ENCODE assay signal across 19 cellular contexts in the genomic region with DNA sequence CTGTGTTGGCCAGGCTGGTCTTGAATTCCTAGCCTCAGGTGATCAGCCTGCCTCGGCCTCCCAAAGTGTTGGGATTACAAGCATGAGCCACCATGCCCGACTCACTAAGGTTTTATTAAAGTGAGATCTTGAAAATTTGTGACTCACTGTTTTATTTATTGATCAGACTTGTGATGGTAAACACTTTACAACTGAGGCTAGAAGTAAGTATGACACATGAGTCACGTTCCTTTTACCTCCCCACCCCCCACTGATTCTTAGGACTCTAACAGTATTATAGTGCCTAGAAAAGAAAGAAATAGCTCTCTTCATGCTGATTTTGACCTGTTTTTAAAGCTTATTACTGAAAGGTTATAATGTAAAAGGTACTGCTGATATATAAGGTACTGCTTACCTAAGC.
"Had no signal": no experiment of that assay in that cellular context is flagged by ENCODE, and none has a peak within 500 bp of the region (broad histone marks: within the 10 kb centered on the region; RNA-seq: fewer than 3 reads in every experiment).

No MANE protein-coding gene starts in this region.

- H3K27ac ChIP-seq: pancreas, stomach had no signal

- H3K27ac Mint-ChIP-seq: activated B cell treated with CpG ODN at 0.5 μM for 24 hours; activated CD4-positive, alpha-beta memory T cell treated with anti-CD3 and anti-CD28 coated beads, Interleukin-2, amount 10 ng/mL, durations not matched to agents 7 days and 5 days; activated CD8-positive, alpha-beta memory T cell treated with anti-CD3 and anti-CD28 coated beads, Interleukin-2, amount 10 ng/mL, durations not matched to agents 7 days and 5 days; activated naive CD8-positive, alpha-beta T cell treated with anti-CD3 and anti-CD28 coated beads for 36 hours; activated T-helper 17 cell treated with anti-CD3 and anti-CD28 coated beads, Interleukin-2, amount 50 U/mL, for 72 hours; natural killer cell; type B pancreatic cell had no signal

- H3K9me3 ChIP-seq: pancreas, stomach had no signal

- DNase-seq: activated B cell treated with CpG ODN at 0.5 μM for 24 hours; activated CD4-positive, alpha-beta memory T cell treated with anti-CD3 and anti-CD28 coated beads, Interleukin-2, amount 10 ng/mL, durations not matched to agents 7 days and 5 days; activated CD4-positive, alpha-beta T cell treated with anti-CD3 and anti-CD28 coated beads for 4 hours; activated CD8-positive, alpha-beta memory T cell treated with anti-CD3 and anti-CD28 coated beads, Interleukin-2, amount 10 ng/mL, durations not matched to agents 7 days and 5 days; activated naive CD4-positive, alpha-beta T cell; activated naive CD8-positive, alpha-beta T cell treated with anti-CD3 and anti-CD28 coated beads for 36 hours; amniotic stem cell; dermis blood vessel endothelial cell; effector memory CD4-positive, alpha-beta T cell; foreskin melanocyte; hypothalamus; natural killer cell; pancreas; stimulated activated CD4-positive, alpha-beta T cell treated with anti-CD3 and anti-CD28 coated beads, Interleukin-4, amount 100 ng/mL, for 1 hour; stomach had no signal

- H3K27me3 Mint-ChIP-seq: activated B cell treated with CpG ODN at 0.5 μM for 24 hours; activated CD4-positive, alpha-beta memory T cell treated with anti-CD3 and anti-CD28 coated beads, Interleukin-2, amount 10 ng/mL, durations not matched to agents 7 days and 5 days; activated CD8-positive, alpha-beta memory T cell treated with anti-CD3 and anti-CD28 coated beads, Interleukin-2, amount 10 ng/mL, durations not matched to agents 7 days and 5 days; activated naive CD8-positive, alpha-beta T cell treated with anti-CD3 and anti-CD28 coated beads for 36 hours; activated T-helper 17 cell treated with anti-CD3 and anti-CD28 coated beads, Interleukin-2, amount 50 U/mL, for 72 hours; type B pancreatic cell had no signal

- H3K4me3 Mint-ChIP-seq: activated B cell treated with CpG ODN at 0.5 μM for 24 hours; activated CD4-positive, alpha-beta memory T cell treated with anti-CD3 and anti-CD28 coated beads, Interleukin-2, amount 10 ng/mL, durations not matched to agents 7 days and 5 days; activated CD8-positive, alpha-beta memory T cell treated with anti-CD3 and anti-CD28 coated beads, Interleukin-2, amount 10 ng/mL, durations not matched to agents 7 days and 5 days; activated naive CD8-positive, alpha-beta T cell treated with anti-CD3 and anti-CD28 coated beads for 36 hours; activated T-helper 17 cell treated with anti-CD3 and anti-CD28 coated beads, Interleukin-2, amount 50 U/mL, for 72 hours; natural killer cell; type B pancreatic cell had no signal

- H3K36me3 ChIP-seq: pancreas, stomach had no signal

- H3K4me1 ChIP-seq: pancreas had no signal

- H3K9me3 Mint-ChIP-seq: activated B cell treated with CpG ODN at 0.5 μM for 24 hours; activated CD4-positive, alpha-beta memory T cell treated with anti-CD3 and anti-CD28 coated beads, Interleukin-2, amount 10 ng/mL, durations not matched to agents 7 days and 5 days; activated naive CD8-positive, alpha-beta T cell treated with anti-CD3 and anti-CD28 coated beads for 36 hours; activated T-helper 17 cell treated with anti-CD3 and anti-CD28 coated beads, Interleukin-2, amount 50 U/mL, for 72 hours; natural killer cell; type B pancreatic cell had no signal

- ATAC-seq: activated CD8-positive, alpha-beta memory T cell treated with anti-CD3 and anti-CD28 coated beads, Interleukin-2, amount 10 ng/mL, durations not matched to agents 7 days and 5 days; activated T-helper 17 cell treated with anti-CD3 and anti-CD28 coated beads, Interleukin-2, amount 50 U/mL, for 72 hours; natural killer cell; pancreas; sciatic nerve had no signal

- H3K36me3 Mint-ChIP-seq: activated CD8-positive, alpha-beta memory T cell treated with anti-CD3 and anti-CD28 coated beads, Interleukin-2, amount 10 ng/mL, durations not matched to agents 7 days and 5 days; activated naive CD8-positive, alpha-beta T cell treated with anti-CD3 and anti-CD28 coated beads for 36 hours; natural killer cell had no signal

- H3K27me3 ChIP-seq: pancreas, stomach had no signal

- H3K4me2 ChIP-seq: smooth muscle cell had no signal

- H3K4me3 ChIP-seq: pancreas, smooth muscle cell, stomach had no signal

- H3K4me1 Mint-ChIP-seq: activated B cell treated with CpG ODN at 0.5 μM for 24 hours; activated CD4-positive, alpha-beta memory T cell treated with anti-CD3 and anti-CD28 coated beads, Interleukin-2, amount 10 ng/mL, durations not matched to agents 7 days and 5 days; activated CD8-positive, alpha-beta memory T cell treated with anti-CD3 and anti-CD28 coated beads, Interleukin-2, amount 10 ng/mL, durations not matched to agents 7 days and 5 days; activated naive CD8-positive, alpha-beta T cell treated with anti-CD3 and anti-CD28 coated beads for 36 hours; activated T-helper 17 cell treated with anti-CD3 and anti-CD28 coated beads, Interleukin-2, amount 50 U/mL, for 72 hours had no signal
